18 cellular contexts compared by ENCODE assay signal in genomic region chr5:119427052-119427451, GRCh38.
"Had no signal": no experiment of that assay in that cellular context is flagged by ENCODE, and none has a peak within 500 bp of the region (broad histone marks: within the 10 kb centered on the region; RNA-seq: fewer than 3 reads in every experiment).

No MANE protein-coding gene starts in this region.

- ATAC-seq: activated CD4-positive, CD25-positive, alpha-beta regulatory T cell treated with anti-CD3 and anti-CD28 coated beads, Interleukin-2, amount 50 U/mL, for 24 hours; activated naive CD8-positive, alpha-beta T cell treated with anti-CD3 and anti-CD28 coated beads, Interleukin-2, amount 50 U/mL, for 24 hours; activated T-cell treated with anti-CD3 and anti-CD28 coated beads, Interleukin-2, amount 50 U/mL, for 4 hours; stimulated activated naive CD8-positive, alpha-beta T cell treated with anti-CD3 and anti-CD28 coated beads, Interleukin-15, amount 100 ng/mL, for 72 hours had no signal

- H3K27ac ChIP-seq: coronary artery, ovary, right lobe of liver, suprapubic skin had no signal

- H3K9me3 Mint-ChIP-seq: activated naive CD8-positive, alpha-beta T cell treated with anti-CD3 and anti-CD28 coated beads, Interleukin-2, amount 50 U/mL, for 24 hours; activated T-cell treated with anti-CD3 and anti-CD28 coated beads, Interleukin-2, amount 50 U/mL, for 4 hours; stimulated activated naive CD8-positive, alpha-beta T cell treated with anti-CD3 and anti-CD28 coated beads, Interleukin-15, amount 100 ng/mL, for 72 hours; type B pancreatic cell had no signal

- H3K36me3 ChIP-seq: ovary, right lobe of liver, suprapubic skin had no signal

- H3K4me3 ChIP-seq: coronary artery, ovary, right lobe of liver, smooth muscle cell, suprapubic skin had no signal

- H3K27me3 Mint-ChIP-seq: activated naive CD8-positive, alpha-beta T cell treated with anti-CD3 and anti-CD28 coated beads, Interleukin-2, amount 50 U/mL, for 24 hours; stimulated activated naive CD8-positive, alpha-beta T cell treated with anti-CD3 and anti-CD28 coated beads, Interleukin-15, amount 100 ng/mL, for 72 hours; type B pancreatic cell had no signal

- FAIRE-seq: endometrium had no signal

- H3K9me3 ChIP-seq: ovary, right lobe of liver, suprapubic skin had no signal

- H3K36me3 Mint-ChIP-seq: activated naive CD4-positive, alpha-beta T cell treated with anti-CD3 and anti-CD28 coated beads, Interleukin-2, amount 10 ng/mL, durations not matched to agents 7 days and 5 days; type B pancreatic cell had no signal

- H3K4me2 ChIP-seq: smooth muscle cell had no signal

- H3K4me1 Mint-ChIP-seq: activated naive CD4-positive, alpha-beta T cell treated with anti-CD3 and anti-CD28 coated beads, Interleukin-2, amount 10 ng/mL, durations not matched to agents 7 days and 5 days; stimulated activated naive CD8-positive, alpha-beta T cell treated with anti-CD3 and anti-CD28 coated beads, Interleukin-15, amount 100 ng/mL, for 72 hours had no signal

- DNase-seq: activated CD4-positive, alpha-beta T cell treated with anti-CD3 and anti-CD28 coated beads, Interleukin-2, amount 50 U/mL, for 1 hour; activated CD8-positive, alpha-beta memory T cell treated with anti-CD3 and anti-CD28 coated beads, Interleukin-2, amount 50 U/mL, for 4 hours; activated naive CD4-positive, alpha-beta T cell treated with anti-CD3 and anti-CD28 coated beads, Interleukin-2, amount 10 ng/mL, durations not matched to agents 7 days and 5 days; activated naive CD8-positive, alpha-beta T cell treated with anti-CD3 and anti-CD28 coated beads, Interleukin-2, amount 50 U/mL, for 24 hours; activated T-cell treated with anti-CD3 and anti-CD28 coated beads, Interleukin-2, amount 50 U/mL, for 4 hours; anterior cingulate cortex; midbrain; ovary; right lobe of liver; stimulated activated CD4-positive, alpha-beta T cell treated with anti-CD3 and anti-CD28 coated beads, Interleukin-4, amount 100 ng/mL, for 1 hour; stimulated activated naive CD8-positive, alpha-beta T cell treated with anti-CD3 and anti-CD28 coated beads, Interleukin-15, amount 100 ng/mL, for 72 hours had no signal

- H3K27me3 ChIP-seq: ovary, right lobe of liver, suprapubic skin had no signal

- H3K27ac Mint-ChIP-seq: activated naive CD4-positive, alpha-beta T cell treated with anti-CD3 and anti-CD28 coated beads, Interleukin-2, amount 10 ng/mL, durations not matched to agents 7 days and 5 days; activated naive CD8-positive, alpha-beta T cell treated with anti-CD3 and anti-CD28 coated beads, Interleukin-2, amount 50 U/mL, for 24 hours; stimulated activated naive CD8-positive, alpha-beta T cell treated with anti-CD3 and anti-CD28 coated beads, Interleukin-15, amount 100 ng/mL, for 72 hours; T-helper 1 cell treated with Interleukin-12 subunit alpha and Interleukin-12 subunit beta and Interleukin-4 antibody, amounts not matched to agents 30 μg/mL and 1 μg/mL, for 36 hours; type B pancreatic cell had no signal

- H3K4me3 Mint-ChIP-seq: activated naive CD4-positive, alpha-beta T cell treated with anti-CD3 and anti-CD28 coated beads, Interleukin-2, amount 10 ng/mL, durations not matched to agents 7 days and 5 days; activated naive CD8-positive, alpha-beta T cell treated with anti-CD3 and anti-CD28 coated beads, Interleukin-2, amount 50 U/mL, for 24 hours; activated T-cell treated with anti-CD3 and anti-CD28 coated beads, Interleukin-2, amount 50 U/mL, for 4 hours; stimulated activated naive CD8-positive, alpha-beta T cell treated with anti-CD3 and anti-CD28 coated beads, Interleukin-15, amount 100 ng/mL, for 72 hours; T-helper 1 cell treated with Interleukin-12 subunit alpha and Interleukin-12 subunit beta and Interleukin-4 antibody, amounts not matched to agents 30 μg/mL and 1 μg/mL, for 36 hours; type B pancreatic cell had no signal
